In the genomic region with DNA sequence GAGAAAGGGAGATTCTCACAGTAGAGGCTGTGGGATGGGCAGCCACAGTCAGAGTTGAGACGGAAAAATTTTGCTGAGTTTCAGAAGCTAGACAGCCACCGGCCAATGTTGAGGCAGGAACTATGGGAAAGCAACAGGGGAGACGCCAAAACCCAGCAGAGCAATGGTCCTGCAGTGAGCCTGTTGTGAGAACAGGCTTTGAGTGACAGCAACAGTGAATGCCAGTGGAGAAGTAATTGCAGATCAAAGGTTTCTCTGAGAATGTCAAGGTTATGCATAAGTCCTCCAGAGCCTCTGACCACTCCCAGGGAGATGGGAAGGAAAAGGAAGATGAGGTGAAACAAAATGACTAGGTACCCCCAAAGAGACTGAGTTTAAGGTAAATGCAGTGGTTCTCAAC, we compare ENCODE assay signal across 1 cellular context.
TF ChIP-seq lines count a peak whose summit lies in the region.

No MANE protein-coding gene starts in this region.

TF ChIP-seq in HepG2, 621 proteins besides CTCF, POLR2A, EP300 and RAD21:
- TF ChIP-seq, protein P1, sequence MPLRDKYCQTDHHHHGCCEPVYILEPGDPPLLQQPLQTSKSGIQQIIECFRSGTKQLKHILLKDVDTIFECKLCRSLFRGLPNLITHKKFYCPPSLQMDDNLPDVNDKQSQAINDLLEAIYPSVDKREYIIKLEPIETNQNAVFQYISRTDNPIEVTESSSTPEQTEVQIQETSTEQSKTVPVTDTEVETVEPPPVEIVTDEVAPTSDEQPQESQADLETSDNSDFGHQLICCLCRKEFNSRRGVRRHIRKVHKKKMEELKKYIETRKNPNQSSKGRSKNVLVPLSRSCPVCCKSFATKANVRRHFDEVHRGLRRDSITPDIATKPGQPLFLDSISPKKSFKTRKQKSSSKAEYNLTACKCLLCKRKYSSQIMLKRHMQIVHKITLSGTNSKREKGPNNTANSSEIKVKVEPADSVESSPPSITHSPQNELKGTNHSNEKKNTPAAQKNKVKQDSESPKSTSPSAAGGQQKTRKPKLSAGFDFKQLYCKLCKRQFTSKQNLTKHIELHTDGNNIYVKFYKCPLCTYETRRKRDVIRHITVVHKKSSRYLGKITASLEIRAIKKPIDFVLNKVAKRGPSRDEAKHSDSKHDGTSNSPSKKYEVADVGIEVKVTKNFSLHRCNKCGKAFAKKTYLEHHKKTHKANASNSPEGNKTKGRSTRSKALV (CRISPR knock-in tag; IDR thresholded peaks at IDR 0.05), result no peak
- no peak for TF ChIP-seq TEAD2 (CRISPR knock-in tag; IDR thresholded peaks at IDR 0.05)
- TF ChIP-seq, protein P2, sequence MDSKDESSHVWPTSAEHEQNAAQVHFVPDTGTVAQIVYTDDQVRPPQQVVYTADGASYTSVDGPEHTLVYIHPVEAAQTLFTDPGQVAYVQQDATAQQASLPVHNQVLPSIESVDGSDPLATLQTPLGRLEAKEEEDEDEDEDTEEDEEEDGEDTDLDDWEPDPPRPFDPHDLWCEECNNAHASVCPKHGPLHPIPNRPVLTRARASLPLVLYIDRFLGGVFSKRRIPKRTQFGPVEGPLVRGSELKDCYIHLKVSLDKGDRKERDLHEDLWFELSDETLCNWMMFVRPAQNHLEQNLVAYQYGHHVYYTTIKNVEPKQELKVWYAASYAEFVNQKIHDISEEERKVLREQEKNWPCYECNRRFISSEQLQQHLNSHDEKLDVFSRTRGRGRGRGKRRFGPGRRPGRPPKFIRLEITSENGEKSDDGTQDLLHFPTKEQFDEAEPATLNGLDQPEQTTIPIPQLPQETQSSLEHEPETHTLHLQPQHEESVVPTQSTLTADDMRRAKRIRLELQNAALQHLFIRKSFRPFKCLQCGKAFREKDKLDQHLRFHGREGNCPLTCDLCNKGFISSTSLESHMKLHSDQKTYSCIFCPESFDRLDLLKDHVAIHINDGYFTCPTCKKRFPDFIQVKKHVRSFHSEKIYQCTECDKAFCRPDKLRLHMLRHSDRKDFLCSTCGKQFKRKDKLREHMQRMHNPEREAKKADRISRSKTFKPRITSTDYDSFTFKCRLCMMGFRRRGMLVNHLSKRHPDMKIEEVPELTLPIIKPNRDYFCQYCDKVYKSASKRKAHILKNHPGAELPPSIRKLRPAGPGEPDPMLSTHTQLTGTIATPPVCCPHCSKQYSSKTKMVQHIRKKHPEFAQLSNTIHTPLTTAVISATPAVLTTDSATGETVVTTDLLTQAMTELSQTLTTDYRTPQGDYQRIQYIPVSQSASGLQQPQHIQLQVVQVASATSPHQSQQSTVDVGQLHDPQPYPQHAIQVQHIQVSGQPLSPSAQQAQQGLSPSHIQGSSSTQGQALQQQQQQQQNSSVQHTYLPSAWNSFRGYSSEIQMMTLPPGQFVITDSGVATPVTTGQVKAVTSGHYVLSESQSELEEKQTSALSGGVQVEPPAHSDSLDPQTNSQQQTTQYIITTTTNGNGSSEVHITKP (CRISPR knock-in tag; IDR thresholded peaks at IDR 0.05; ENCODE audit: low read depth), result no peak
- TF ChIP-seq NCOA1 (CRISPR knock-in tag; IDR thresholded peaks at IDR 0.05), result no peak
- no peak for TF ChIP-seq ELF1 (CRISPR knock-in tag; IDR thresholded peaks at IDR 0.05)
- no peak for TF ChIP-seq PRMT3 (CRISPR knock-in tag; IDR thresholded peaks at IDR 0.05; ENCODE audit: borderline replicate concordance, low read depth)
- TF ChIP-seq CEBPB (IDR thresholded peaks at IDR 0.05; ENCODE audit: borderline replicate concordance, low read depth, low read length), result no peak
- TF ChIP-seq, protein P3, sequence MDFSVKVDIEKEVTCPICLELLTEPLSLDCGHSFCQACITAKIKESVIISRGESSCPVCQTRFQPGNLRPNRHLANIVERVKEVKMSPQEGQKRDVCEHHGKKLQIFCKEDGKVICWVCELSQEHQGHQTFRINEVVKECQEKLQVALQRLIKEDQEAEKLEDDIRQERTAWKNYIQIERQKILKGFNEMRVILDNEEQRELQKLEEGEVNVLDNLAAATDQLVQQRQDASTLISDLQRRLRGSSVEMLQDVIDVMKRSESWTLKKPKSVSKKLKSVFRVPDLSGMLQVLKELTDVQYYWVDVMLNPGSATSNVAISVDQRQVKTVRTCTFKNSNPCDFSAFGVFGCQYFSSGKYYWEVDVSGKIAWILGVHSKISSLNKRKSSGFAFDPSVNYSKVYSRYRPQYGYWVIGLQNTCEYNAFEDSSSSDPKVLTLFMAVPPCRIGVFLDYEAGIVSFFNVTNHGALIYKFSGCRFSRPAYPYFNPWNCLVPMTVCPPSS (IDR thresholded peaks at IDR 0.05), result no peak
- no peak for TF ChIP-seq ZMYM4 (CRISPR knock-in tag; IDR thresholded peaks at IDR 0.05)
- no peak for TF ChIP-seq ZNF83 (CRISPR knock-in tag; IDR thresholded peaks at IDR 0.05; ENCODE audit: borderline replicate concordance)
- no peak for TF ChIP-seq CENPX (CRISPR knock-in tag; IDR thresholded peaks at IDR 0.05)
- TF ChIP-seq, protein P4, sequence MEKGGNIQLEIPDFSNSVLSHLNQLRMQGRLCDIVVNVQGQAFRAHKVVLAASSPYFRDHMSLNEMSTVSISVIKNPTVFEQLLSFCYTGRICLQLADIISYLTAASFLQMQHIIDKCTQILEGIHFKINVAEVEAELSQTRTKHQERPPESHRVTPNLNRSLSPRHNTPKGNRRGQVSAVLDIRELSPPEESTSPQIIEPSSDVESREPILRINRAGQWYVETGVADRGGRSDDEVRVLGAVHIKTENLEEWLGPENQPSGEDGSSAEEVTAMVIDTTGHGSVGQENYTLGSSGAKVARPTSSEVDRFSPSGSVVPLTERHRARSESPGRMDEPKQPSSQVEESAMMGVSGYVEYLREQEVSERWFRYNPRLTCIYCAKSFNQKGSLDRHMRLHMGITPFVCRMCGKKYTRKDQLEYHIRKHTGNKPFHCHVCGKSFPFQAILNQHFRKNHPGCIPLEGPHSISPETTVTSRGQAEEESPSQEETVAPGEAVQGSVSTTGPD (CRISPR knock-in tag; IDR thresholded peaks at IDR 0.05), result no peak
- TF ChIP-seq ZBTB3 (CRISPR knock-in tag; IDR thresholded peaks at IDR 0.05; ENCODE audit: borderline replicate concordance, low read depth), result no peak
- no peak for TF ChIP-seq ZNF672 (CRISPR knock-in tag; IDR thresholded peaks at IDR 0.05)
- TF ChIP-seq, protein P5, sequence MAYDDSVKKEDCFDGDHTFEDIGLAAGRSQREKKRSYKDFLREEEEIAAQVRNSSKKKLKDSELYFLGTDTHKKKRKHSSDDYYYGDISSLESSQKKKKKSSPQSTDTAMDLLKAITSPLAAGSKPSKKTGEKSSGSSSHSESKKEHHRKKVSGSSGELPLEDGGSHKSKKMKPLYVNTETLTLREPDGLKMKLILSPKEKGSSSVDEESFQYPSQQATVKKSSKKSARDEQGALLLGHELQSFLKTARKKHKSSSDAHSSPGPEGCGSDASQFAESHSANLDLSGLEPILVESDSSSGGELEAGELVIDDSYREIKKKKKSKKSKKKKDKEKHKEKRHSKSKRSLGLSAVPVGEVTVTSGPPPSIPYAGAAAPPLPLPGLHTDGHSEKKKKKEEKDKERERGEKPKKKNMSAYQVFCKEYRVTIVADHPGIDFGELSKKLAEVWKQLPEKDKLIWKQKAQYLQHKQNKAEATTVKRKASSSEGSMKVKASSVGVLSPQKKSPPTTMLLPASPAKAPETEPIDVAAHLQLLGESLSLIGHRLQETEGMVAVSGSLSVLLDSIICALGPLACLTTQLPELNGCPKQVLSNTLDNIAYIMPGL (CRISPR knock-in tag; IDR thresholded peaks at IDR 0.05; ENCODE audit: borderline replicate concordance in 1 of 2, low read depth in 1 of 2), result no peak
- TF ChIP-seq, protein P6, sequence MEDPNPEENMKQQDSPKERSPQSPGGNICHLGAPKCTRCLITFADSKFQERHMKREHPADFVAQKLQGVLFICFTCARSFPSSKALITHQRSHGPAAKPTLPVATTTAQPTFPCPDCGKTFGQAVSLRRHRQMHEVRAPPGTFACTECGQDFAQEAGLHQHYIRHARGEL (CRISPR knock-in tag; IDR thresholded peaks at IDR 0.05), result no peak
- TF ChIP-seq ZNF431 (CRISPR knock-in tag; IDR thresholded peaks at IDR 0.05; ENCODE audit: borderline replicate concordance, low read depth), result no peak
- TF ChIP-seq, protein P7, sequence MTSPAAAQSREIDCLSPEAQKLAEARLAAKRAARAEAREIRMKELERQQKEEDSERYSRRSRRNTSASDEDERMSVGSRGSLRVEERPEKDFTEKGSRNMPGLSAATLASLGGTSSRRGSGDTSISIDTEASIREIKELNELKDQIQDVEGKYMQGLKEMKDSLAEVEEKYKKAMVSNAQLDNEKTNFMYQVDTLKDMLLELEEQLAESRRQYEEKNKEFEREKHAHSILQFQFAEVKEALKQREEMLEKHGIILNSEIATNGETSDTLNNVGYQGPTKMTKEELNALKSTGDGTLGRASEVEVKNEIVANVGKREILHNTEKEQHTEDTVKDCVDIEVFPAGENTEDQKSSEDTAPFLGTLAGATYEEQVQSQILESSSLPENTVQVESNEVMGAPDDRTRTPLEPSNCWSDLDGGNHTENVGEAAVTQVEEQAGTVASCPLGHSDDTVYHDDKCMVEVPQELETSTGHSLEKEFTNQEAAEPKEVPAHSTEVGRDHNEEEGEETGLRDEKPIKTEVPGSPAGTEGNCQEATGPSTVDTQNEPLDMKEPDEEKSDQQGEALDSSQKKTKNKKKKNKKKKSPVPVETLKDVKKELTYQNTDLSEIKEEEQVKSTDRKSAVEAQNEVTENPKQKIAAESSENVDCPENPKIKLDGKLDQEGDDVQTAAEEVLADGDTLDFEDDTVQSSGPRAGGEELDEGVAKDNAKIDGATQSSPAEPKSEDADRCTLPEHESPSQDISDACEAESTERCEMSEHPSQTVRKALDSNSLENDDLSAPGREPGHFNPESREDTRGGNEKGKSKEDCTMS (CRISPR knock-in tag; conservative IDR thresholded peaks at IDR 0.05), result no peak
